Comparison of ENCODE assay signal across 25 cellular contexts in genomic region chr2:58851598-58851997, GRCh38.
DNase-seq lines count a peak whose midpoint lies in the region; ATAC-seq, FAIRE-seq and TF ChIP-seq lines count a peak whose summit lies in the region.
"Had no signal": no experiment of that assay in that cellular context is flagged by ENCODE, and none has a peak within 500 bp of the region (broad histone marks: within the 10 kb centered on the region; RNA-seq: fewer than 3 reads in every experiment).

No MANE protein-coding gene starts in this region.

- H3K27me3 ChIP-seq in HepG2 (ENCODE audit: control insufficient read depth in 1 of 2, insufficient read depth in 2 of 2, low read length in 2 of 2) (no peaks in the 10 kb centered on the region), right lobe of liver (no peaks in the 10 kb centered on the region), IMR-90 (ENCODE audit: control insufficient read depth, insufficient read depth, low read length) (no peaks in the 10 kb centered on the region)
- H3K27me3 ChIP-seq: BLaER1 had no signal

- WGBS in HepG2 (ENCODE audit: low lambda C conversion rate), result 0% methylated on average over 2 of the region's 2 CpGs
- WGBS in right lobe of liver (ENCODE audit: insufficient coverage, low coverage, low lambda C conversion rate, missing lambda C conversion rate), result 77% methylated on average over 2 of the region's 2 CpGs
- whole genome bisulfite sequencing in IMR-90 (ENCODE audit: extremely low coverage in 2 of 2, insufficient read length in 1 of 2), 2 experiments, result no CpG with 5 or more reads among the region's 2 CpGs

- H3K4me2 ChIP-seq in HepG2 (ENCODE audit: low read depth, low read length), result no peak overlapping the region
- no peak overlapping the region for H3K4me2 ChIP-seq in IMR-90 (ENCODE audit: low read depth, low read length)
- H3K4me2 ChIP-seq: BLaER1 had no signal

- H3K9ac ChIP-seq in HepG2 (ENCODE audit: insufficient read depth, low read depth, low read length) (no peak overlapping the region), IMR-90 (ENCODE audit: low read depth, low read length) (no peak overlapping the region)
- H3K9ac ChIP-seq: BLaER1 had no signal

- no peak overlapping the region for H2BK5ac ChIP-seq in IMR-90 (ENCODE audit: low read depth, low read length, poor library complexity, severe bottlenecking)

- no peak overlapping the region for H3K14ac ChIP-seq in IMR-90 (replicated peaks; ENCODE audit: low read depth, low read length)

- H3K18ac ChIP-seq in IMR-90 (ENCODE audit: low read depth, low read length), result no peak overlapping the region

- TF ChIP-seq CTCF in HepG2 (CRISPR knock-in tag; IDR thresholded peaks at IDR 0.05) (peak; percentile 13; the same call in 1 of the 2 replicates), right lobe of liver (IDR thresholded peaks at IDR 0.05) (peak in 2 of 4 donors; percentile 15 to 22), IMR-90 (conservative IDR thresholded peaks at IDR 0.05; ENCODE audit: low read depth, low read length) (peak; percentile 31), choroid plexus epithelial cell (conservative IDR thresholded peaks at IDR 0.05; ENCODE audit: low read depth, low read length) (peak; percentile 13)

- no peak for DNase-seq in HepG2 (ENCODE audit: low spot score)
- no peak for DNase-seq in right lobe of liver
- no peak for DNase-seq in IMR-90
- peak; percentile 13 for DNase-seq in choroid plexus epithelial cell (ENCODE audit: low read depth)
- DNase-seq in sciatic nerve (ENCODE audit: low spot score), result no peak
- DNase-seq in NCI-H187 treated with DMSO at 0.1 percent for 48 hours (lab: John Stamatoyannopoulos, UW), result no peak
- DNase-seq: CD4-positive, alpha-beta T cell; COR-L47; GDM1; HCEC 1CT; Karpas-422; MV-4-11; NCI-H1105 treated with DMSO at 0.1 percent for 48 hours; NCI-H1694; NCI-H2081 treated with DMSO at 0.1 percent for 48 hours; NCI-H446 treated with DMSO at 0.1 percent for 48 hours; NCI-H526 treated with DMSO at 0.1 percent for 48 hours; SIG-M5; T-helper 1 cell had no signal

- ATAC-seq in HepG2 (no peak), right lobe of liver (no peak), IMR-90 (ENCODE audit: low read depth) (no peak), sciatic nerve (peak; percentile 51), GM19455 (IDR thresholded peaks at IDR 0.05; ENCODE audit: unreplicated experiment) (no peak), HG02623 (IDR thresholded peaks at IDR 0.05; ENCODE audit: unreplicated experiment) (no peak)

- no peak overlapping the region for H4K8ac ChIP-seq in IMR-90 (ENCODE audit: low read depth in 2 of 2, low read length in 2 of 2)

- no peaks in the 10 kb centered on the region for H3K36me3 ChIP-seq in HepG2 (replicated peaks in 1 of 2; ENCODE audit: control insufficient read depth in 1 of 2, insufficient read depth in 2 of 2, low read length in 2 of 2)
- no peaks in the 10 kb centered on the region for H3K36me3 ChIP-seq in right lobe of liver
- H3K36me3 ChIP-seq in IMR-90 (ENCODE audit: control insufficient read depth, insufficient read depth, low read length), result no peaks in the 10 kb centered on the region
- H3K36me3 ChIP-seq: BLaER1 had no signal

- no peak overlapping the region for H4K91ac ChIP-seq in IMR-90 (ENCODE audit: insufficient read depth, low read depth, low read length)

- TF ChIP-seq RAD21 in HepG2 (CRISPR knock-in tag; IDR thresholded peaks at IDR 0.05) (no peak), IMR-90 (IDR thresholded peaks at IDR 0.05; ENCODE audit: low read length) (peak; percentile 49)

- no peak overlapping the region for H3K27ac ChIP-seq in HepG2 (ENCODE audit: extremely low read length, insufficient read depth, low read length)
- no peak overlapping the region for H3K27ac ChIP-seq in right lobe of liver
- H3K27ac ChIP-seq in IMR-90 (ENCODE audit: insufficient read depth, low read length), result no peak overlapping the region
- H3K27ac ChIP-seq: BLaER1, RWPE1 had no signal

- no peak for TF ChIP-seq EP300 in HepG2 (IDR thresholded peaks at IDR 0.05; ENCODE audit: low read depth in 2 of 2, low read length in 2 of 2)
- no peak for TF ChIP-seq EP300 in HepG2 (CRISPR knock-in tag; IDR thresholded peaks at IDR 0.05; ENCODE audit: borderline replicate concordance)

- H3K9me1 ChIP-seq in IMR-90 (ENCODE audit: insufficient read depth, low read length), result no peaks in the 10 kb centered on the region

- BruUV-seq in HepG2 (replicated peaks; lab: Mats Ljungman, UMichigan) (no TSS peak), IMR-90 (replicated peaks; lab: Mats Ljungman, UMichigan) (no TSS peak)

- CTCF ChIA-PET in HepG2 (lab: Yijun Ruan, JAX; ENCODE audit: low intra/inter-chr PET ratio, low total read pairs) (no interaction called here), IMR-90 (lab: Yijun Ruan, JAX) (no interaction called here)

- H3K56ac ChIP-seq in IMR-90 (ENCODE audit: extremely low read depth, insufficient read depth, low read length), result no peak overlapping the region

- H3K4me3 ChIP-seq in HepG2 (replicated peaks in 1 of 3; ENCODE audit: insufficient read depth in 1 of 3, low read depth in 2 of 3, low read length in 3 of 3) (no peak overlapping the region), right lobe of liver (no peak overlapping the region), IMR-90 (ENCODE audit: insufficient read depth, low read depth, low read length) (no peak overlapping the region), choroid plexus epithelial cell (ENCODE audit: low read depth, low read length) (no peak overlapping the region)
- H3K4me3 ChIP-seq: BLaER1 had no signal

- no peak overlapping the region for H2AFZ ChIP-seq in HepG2 (ENCODE audit: low read length)
- no peak overlapping the region for H2AFZ ChIP-seq in IMR-90 (replicated peaks; ENCODE audit: low read length, poor library complexity)

- intact Hi-C loops in HepG2 (cut with micrococcal nuclease; ENCODE audit: unreplicated experiment) (loop anchor here (2.0 kb wide), 1 partner anchor 331 kb away; no protein-coding TSS in a partner anchor), right lobe of liver (cut with DNase I) (no loop called here), IMR-90 (cut with micrococcal nuclease) (loop anchor here (5.0 kb wide), 1 partner anchor 331 kb away; no protein-coding TSS in a partner anchor), sciatic nerve (cut with DNase I) (no loop called here)

- no peaks in the 10 kb centered on the region for H3K79me1 ChIP-seq in IMR-90 (ENCODE audit: low read depth in 1 of 2, low read length in 2 of 2)

- H3K23ac ChIP-seq in IMR-90 (ENCODE audit: low read depth, low read length), result no peak overlapping the region

- no peak for FAIRE-seq in HepG2 (lab: Jason Lieb, UNC)
- FAIRE-seq: A204.1, HTR-8/SVneo had no signal

- no peak overlapping the region for H4K5ac ChIP-seq in IMR-90 (ENCODE audit: low read depth, low read length)

- dilution Hi-C loops in IMR-90 (cut with HindIII; ENCODE audit: low sequenced_read_pairs, unreplicated experiment), result no loop called here

- POLR2A ChIA-PET in HepG2 (lab: Yijun Ruan, JAX), result no interaction called here
- POLR2A ChIA-PET in IMR-90 (lab: Charles Lee; ENCODE audit: unreplicated experiment), result no interaction called here

- no peaks in the 10 kb centered on the region for H4K20me1 ChIP-seq in HepG2 (ENCODE audit: insufficient read depth, low read length)
- no peaks in the 10 kb centered on the region for H4K20me1 ChIP-seq in IMR-90 (ENCODE audit: insufficient read depth, low read length)
- H4K20me1 ChIP-seq: BLaER1 had no signal

- in situ Hi-C loops in HepG2 (cut with HindIII; ENCODE audit: extremely low pct_ligation_motif_present, low pct_unique_long_range_greater_than_20kb), result no loop called here
- in situ Hi-C loops in IMR-90 (cut with MboI; ENCODE audit: low sequenced_read_pairs), result no loop called here

- H3K9me3 ChIP-seq in HepG2 (ENCODE audit: low read length) (no peaks in the 10 kb centered on the region), right lobe of liver (no peaks in the 10 kb centered on the region), IMR-90 (ENCODE audit: control insufficient read depth, insufficient read depth, low read length) (no peaks in the 10 kb centered on the region)
- H3K9me3 ChIP-seq: BLaER1 had no signal

- no peak overlapping the region for H3K4ac ChIP-seq in IMR-90 (ENCODE audit: low read depth, low read length)

- no peaks in the 10 kb centered on the region for H3K79me2 ChIP-seq in HepG2 (ENCODE audit: insufficient read depth, low read length)

- no peak overlapping the region for H2AK9ac ChIP-seq in IMR-90 (replicated peaks; ENCODE audit: low read depth, low read length, poor library complexity)

- no peak overlapping the region for H2AK5ac ChIP-seq in IMR-90 (ENCODE audit: low read depth, low read length)

- H2BK20ac ChIP-seq in IMR-90 (ENCODE audit: low read depth, low read length), result no peak overlapping the region

- H2BK15ac ChIP-seq in IMR-90 (ENCODE audit: low read depth, low read length), result no peak overlapping the region

- H3K4me1 ChIP-seq in HepG2 (ENCODE audit: insufficient read depth, low read length), result no peaks in the 10 kb centered on the region
- no peaks in the 10 kb centered on the region for H3K4me1 ChIP-seq in right lobe of liver
- no peaks in the 10 kb centered on the region for H3K4me1 ChIP-seq in IMR-90 (ENCODE audit: control insufficient read depth, insufficient read depth, low read length)
- H3K4me1 ChIP-seq: BLaER1 had no signal

- TF ChIP-seq POLR2A in HepG2 (IDR thresholded peaks at IDR 0.05; ENCODE audit: insufficient read depth in 1 of 2, low read depth in 2 of 2, low read length in 2 of 2) (no peak), right lobe of liver (IDR thresholded peaks at IDR 0.05) (no peak), IMR-90 (IDR thresholded peaks at IDR 0.05; ENCODE audit: low read depth, low read length) (no peak)

- H2BK120ac ChIP-seq in IMR-90 (ENCODE audit: low read depth, low read length), result no peak overlapping the region

TF ChIP-seq in HepG2, 621 proteins besides CTCF, POLR2A, EP300 and RAD21:
- no peak for TF ChIP-seq NFATC3 (CRISPR knock-in tag; IDR thresholded peaks at IDR 0.05)
TF ChIP-seq in HepG2: peak in this region for 0.

TF ChIP-seq in IMR-90, 13 proteins besides CTCF, POLR2A, EP300 and RAD21:
- no peak for TF ChIP-seq FOS (IDR thresholded peaks at IDR 0.05; ENCODE audit: low read depth, low read length)
- peak; percentile 13; the same call in 1 of the 2 replicates for TF ChIP-seq SMC3 (IDR thresholded peaks at IDR 0.05; ENCODE audit: low read depth, low read length)
- no peak for TF ChIP-seq BHLHE40 (IDR thresholded peaks at IDR 0.05; ENCODE audit: low read depth, low read length)

Comparison
In these comparisons a context has a peak if more than half of its experiments do, and no peak if none do; other contexts are left out.
1. intact Hi-C loops: an anchor here in HepG2 (2.0 kb wide) and IMR-90 (5.0 kb wide); none called in right lobe of liver and sciatic nerve.